ENCODE assay signal across 26 cellular contexts in genomic region chr1:111762332-111762731, GRCh38.
"Had no signal": no experiment of that assay in that cellular context is flagged by ENCODE, and none has a peak within 500 bp of the region (broad histone marks: within the 10 kb centered on the region; RNA-seq: fewer than 3 reads in every experiment).

No MANE protein-coding gene starts in this region.

- H3K27ac Mint-ChIP-seq: natural killer cell; stimulated activated naive B cell treated with anti-CD40 and anti-IgM and Interleukin-4, amounts not matched to agents 10 μg/mL and 1 μg/mL and 100 μg/mL, for 72 hours; stimulated activated naive CD8-positive, alpha-beta T cell treated with anti-CD3 and anti-CD28 coated beads, Interleukin-15, Interleukin-2, amounts not matched to agents 100 ng/mL and 50 ng/mL, for 24 hours had no signal

- H3K4me1 ChIP-seq: thyroid gland had no signal

- DNase-seq: effector memory CD4-positive, alpha-beta T cell; erythroblast; esophagus squamous epithelium; foreskin melanocyte; glutamatergic neuron; heart right ventricle; hippocampal formation; left cardiac atrium; left lung; natural killer cell; occipital lobe; ovary; posterior cingulate gyrus; psoas muscle; right cardiac atrium; sigmoid colon; spleen; stimulated activated CD4-positive, alpha-beta T cell treated with anti-CD3 and anti-CD28 coated beads, Interleukin-4, amount 100 ng/mL, for 4 hours; stimulated activated naive B cell treated with anti-CD40 and anti-IgM and Interleukin-4, amounts not matched to agents 10 μg/mL and 1 μg/mL and 100 μg/mL, for 72 hours; thyroid gland; trophoblast cell had no signal

- H3K9me3 Mint-ChIP-seq: natural killer cell; stimulated activated naive B cell treated with anti-CD40 and anti-IgM and Interleukin-4, amounts not matched to agents 10 μg/mL and 1 μg/mL and 100 μg/mL, for 72 hours; stimulated activated naive CD8-positive, alpha-beta T cell treated with anti-CD3 and anti-CD28 coated beads, Interleukin-15, Interleukin-2, amounts not matched to agents 100 ng/mL and 50 ng/mL, for 24 hours had no signal

- H3K4me3 ChIP-seq: coronary artery, esophagus squamous epithelium, heart right ventricle, left lung, ovary, psoas muscle, sigmoid colon, skin epidermis, spleen, thyroid gland, vagina had no signal

- H3K27me3 ChIP-seq: esophagus squamous epithelium, heart right ventricle, left lung, ovary, sigmoid colon, spleen, thyroid gland, vagina had no signal

- H3K4me3 Mint-ChIP-seq: natural killer cell; stimulated activated naive B cell treated with anti-CD40 and anti-IgM and Interleukin-4, amounts not matched to agents 10 μg/mL and 1 μg/mL and 100 μg/mL, for 72 hours; stimulated activated naive CD8-positive, alpha-beta T cell treated with anti-CD3 and anti-CD28 coated beads, Interleukin-15, Interleukin-2, amounts not matched to agents 100 ng/mL and 50 ng/mL, for 24 hours had no signal

- ATAC-seq: heart right ventricle; left cardiac atrium; left lung; natural killer cell; psoas muscle; right cardiac atrium; stimulated activated naive B cell treated with anti-CD40 and anti-IgM and Interleukin-4, amounts not matched to agents 10 μg/mL and 1 μg/mL and 100 μg/mL, for 72 hours had no signal

- H3K9me3 ChIP-seq: esophagus squamous epithelium, heart right ventricle, left lung, ovary, psoas muscle, sigmoid colon, spleen, thyroid gland, vagina had no signal

- H3K27ac ChIP-seq: coronary artery, esophagus squamous epithelium, heart right ventricle, left lung, ovary, psoas muscle, sigmoid colon, skin epidermis, spleen, thyroid gland, vagina had no signal

- H3K36me3 ChIP-seq: ovary had no signal

- FAIRE-seq: islet of Langerhans had no signal

- H3K27me3 Mint-ChIP-seq: stimulated activated naive B cell treated with anti-CD40 and anti-IgM and Interleukin-4, amounts not matched to agents 10 μg/mL and 1 μg/mL and 100 μg/mL, for 72 hours; stimulated activated naive CD8-positive, alpha-beta T cell treated with anti-CD3 and anti-CD28 coated beads, Interleukin-15, Interleukin-2, amounts not matched to agents 100 ng/mL and 50 ng/mL, for 24 hours had no signal
